23 cellular contexts compared by ENCODE assay signal in genomic region chr2:172423120-172423519, GRCh38. TPM values are rescaled to one million over a fixed set of nuclear protein-coding genes. Genes with fewer than 3 reads are reported as not detected.
DNase-seq lines count a peak whose midpoint lies in the region; ATAC-seq and TF ChIP-seq lines count a peak whose summit lies in the region.
"Had no signal": no experiment of that assay in that cellular context is flagged by ENCODE, and none has a peak within 500 bp of the region (broad histone marks: within the 10 kb centered on the region; RNA-seq: fewer than 3 reads in every experiment).

No MANE protein-coding gene starts in this region.

- POLR2A ChIA-PET in CD4-positive, alpha-beta memory T cell (lab: Charles Lee; ENCODE audit: partially characterized antibody), result interaction anchor here (0.6 to 18.4 kb wide), 5 partner anchors 11 to 316 kb away, joined by 3 to 449 read pairs (median 4); no protein-coding TSS in a partner anchor
- POLR2A ChIA-PET in SK-N-SH (lab: Yijun Ruan, JAX), result no interaction called here

- H3K27ac Mint-ChIP-seq in CD4-positive, alpha-beta memory T cell, result peak overlapping the region; percentile 5 to 70 (median 36)
- no peak overlapping the region for H3K27ac Mint-ChIP-seq in activated T-helper 1 cell treated with anti-CD3 and anti-CD28 coated beads, Interleukin-12 subunit alpha, Interleukin-12 subunit beta, Interleukin-2, Interleukin-4 antibody, amounts not matched to agents 30 ng/mL and 10 ng/mL and 1 ng/mL, durations not matched to agents 14 hours and 24 hours and 36 hours

- no peaks in the 10 kb centered on the region for H3F3A ChIP-seq in SK-N-SH (replicated peaks; ENCODE audit: insufficient read depth)

- no peaks in the 10 kb centered on the region for H4K20me1 ChIP-seq in SK-N-SH (ENCODE audit: insufficient read depth)

- CTCF ChIA-PET in CD4-positive, alpha-beta memory T cell (lab: Charles Lee; ENCODE audit: partially characterized antibody), result interaction anchor here (0.8 to 33.3 kb wide), 5 partner anchors 17 to 317 kb away, joined by 3 to 1033 read pairs (median 3); no protein-coding TSS in a partner anchor
- CTCF ChIA-PET in SK-N-SH (lab: Yijun Ruan, JAX), result interaction anchor here (1.1 to 2.2 kb wide), 2 partner anchors 39 to 42 kb away, joined by 3 to 8 read pairs; no protein-coding TSS in a partner anchor

- H3K9me2 ChIP-seq in SK-N-SH, result no peaks in the 10 kb centered on the region

- no peaks in the 10 kb centered on the region for H3K9me3 Mint-ChIP-seq in activated T-cell treated with anti-CD3 and anti-CD28 coated beads, Interleukin-2, amount 50 U/mL, for 4 hours
- H3K9me3 Mint-ChIP-seq in CD4-positive, alpha-beta memory T cell, result no peaks in the 10 kb centered on the region
- peaks cover 8% of the 10 kb centered on the region for H3K9me3 Mint-ChIP-seq in activated T-helper 1 cell treated with anti-CD3 and anti-CD28 coated beads, Interleukin-12 subunit alpha, Interleukin-12 subunit beta, Interleukin-2, Interleukin-4 antibody, amounts not matched to agents 30 ng/mL and 10 ng/mL and 1 ng/mL, durations not matched to agents 14 hours and 24 hours and 36 hours
- H3K9me3 Mint-ChIP-seq: CD8-positive, alpha-beta memory T cell had no signal

- H3K36me3 Mint-ChIP-seq in activated T-cell treated with anti-CD3 and anti-CD28 coated beads, Interleukin-2, amount 50 U/mL, for 4 hours (ENCODE audit: insufficient read depth), result no peaks in the 10 kb centered on the region
- peaks cover 0 to 2% of the 10 kb centered on the region in 2 donors for H3K36me3 Mint-ChIP-seq in CD4-positive, alpha-beta memory T cell
- no peaks in the 10 kb centered on the region for H3K36me3 Mint-ChIP-seq in activated T-helper 1 cell treated with anti-CD3 and anti-CD28 coated beads, Interleukin-12 subunit alpha, Interleukin-12 subunit beta, Interleukin-2, Interleukin-4 antibody, amounts not matched to agents 30 ng/mL and 10 ng/mL and 1 ng/mL, durations not matched to agents 14 hours and 24 hours and 36 hours (ENCODE audit: low read depth)

- no peak for TF ChIP-seq CTCF in SK-N-SH (IDR thresholded peaks at IDR 0.05)

- no peak for TF ChIP-seq EP300 in SK-N-SH (IDR thresholded peaks at IDR 0.05; ENCODE audit: borderline replicate concordance in 1 of 2, low read depth in 1 of 2, low read length in 1 of 2)

- H3K4me2 ChIP-seq in SK-N-SH, result no peak overlapping the region
- H3K4me2 ChIP-seq: A549; BLaER1 treated with 17β-estradiol and CSF1 and Interleukin-3, amounts not matched to agents 10 nM and 100 nM had no signal

- H3K27me3 Mint-ChIP-seq in activated T-cell treated with anti-CD3 and anti-CD28 coated beads, Interleukin-2, amount 50 U/mL, for 4 hours (ENCODE audit: low read depth), result peaks cover 3% of the 10 kb centered on the region
- peaks cover under 1 to 2% of the 10 kb centered on the region in 2 donors for H3K27me3 Mint-ChIP-seq in CD4-positive, alpha-beta memory T cell
- peaks cover 17% of the 10 kb centered on the region for H3K27me3 Mint-ChIP-seq in activated T-helper 1 cell treated with anti-CD3 and anti-CD28 coated beads, Interleukin-12 subunit alpha, Interleukin-12 subunit beta, Interleukin-2, Interleukin-4 antibody, amounts not matched to agents 30 ng/mL and 10 ng/mL and 1 ng/mL, durations not matched to agents 14 hours and 24 hours and 36 hours (ENCODE audit: insufficient read depth)

- H3K4me3 Mint-ChIP-seq in activated T-cell treated with anti-CD3 and anti-CD28 coated beads, Interleukin-2, amount 50 U/mL, for 4 hours, result no peak overlapping the region
- peak overlapping the region in 7 of 8 donors; percentile 4 to 62 (median 17) for H3K4me3 Mint-ChIP-seq in CD4-positive, alpha-beta memory T cell
- peak overlapping the region; percentile 0 for H3K4me3 Mint-ChIP-seq in activated T-helper 1 cell treated with anti-CD3 and anti-CD28 coated beads, Interleukin-12 subunit alpha, Interleukin-12 subunit beta, Interleukin-2, Interleukin-4 antibody, amounts not matched to agents 30 ng/mL and 10 ng/mL and 1 ng/mL, durations not matched to agents 14 hours and 24 hours and 36 hours

- no peak for TF ChIP-seq RAD21 in SK-N-SH (IDR thresholded peaks at IDR 0.05; ENCODE audit: low read length)

- ATAC-seq in activated T-cell treated with anti-CD3 and anti-CD28 coated beads, Interleukin-2, amount 50 U/mL, for 4 hours, result peak; percentile 6 to 25
- ATAC-seq: A549, HCT116, PC-3, SK-N-SH treated with all-trans-retinoic acid at 6 μM for 48 hours had no signal

- H3K4me3 ChIP-seq in CD4-positive, alpha-beta memory T cell (ENCODE audit: low read length in 2 of 2), result no peak overlapping the region
- no peak overlapping the region for H3K4me3 ChIP-seq in SK-N-SH (ENCODE audit: low read depth in 2 of 2, low read length in 1 of 2)
- H3K4me3 ChIP-seq: A549; BLaER1 treated with 17β-estradiol and CSF1 and Interleukin-3, amounts not matched to agents 10 nM and 100 nM; MG63 had no signal

- H3K27ac ChIP-seq in CD4-positive, alpha-beta memory T cell (ENCODE audit: low read depth, low read length), result no peak overlapping the region
- H3K27ac ChIP-seq in SK-N-SH (ENCODE audit: low read depth in 2 of 2, low read length in 1 of 2), result no peak overlapping the region
- H3K27ac ChIP-seq: A549; BLaER1 treated with 17β-estradiol and CSF1 and Interleukin-3, amounts not matched to agents 10 nM and 100 nM had no signal

- H3K9ac ChIP-seq in SK-N-SH, result no peak overlapping the region
- H3K9ac ChIP-seq: BLaER1 treated with 17β-estradiol and CSF1 and Interleukin-3, amounts not matched to agents 10 nM and 100 nM had no signal

- intact Hi-C loops in CD4-positive, alpha-beta memory T cell (cut with micrococcal nuclease), result no loop called here
- intact Hi-C loops in activated T-helper 1 cell treated with anti-CD3 and anti-CD28 coated beads, Interleukin-12 subunit alpha, Interleukin-12 subunit beta, Interleukin-2, Interleukin-4 antibody, amounts not matched to agents 30 ng/mL and 10 ng/mL and 1 ng/mL, durations not matched to agents 14 hours and 24 hours and 36 hours (cut with micrococcal nuclease), result no loop called here

- peaks cover 25% of the 10 kb centered on the region for H3K4me1 ChIP-seq in CD4-positive, alpha-beta memory T cell (ENCODE audit: insufficient read depth, low read length)
- peaks cover 0 to 5% of the 10 kb centered on the region in 2 experiments; a peak in 1 of 4 replicates for H3K4me1 ChIP-seq in SK-N-SH (ENCODE audit: control insufficient read depth in 1 of 2, insufficient read depth in 2 of 2, low read depth in 1 of 2, low read length in 1 of 2)

- in situ Hi-C loops in KBM-7 (cut with MboI; ENCODE audit: low pct_unique_long_range_greater_than_20kb, low sequenced_read_pairs), result no loop called here

- H3K79me2 ChIP-seq in SK-N-SH (ENCODE audit: insufficient read depth), result peaks cover 13% of the 10 kb centered on the region

- H3K36me3 ChIP-seq in CD4-positive, alpha-beta memory T cell (ENCODE audit: insufficient read depth, low read length), result no peaks in the 10 kb centered on the region
- H3K36me3 ChIP-seq in SK-N-SH (replicated peaks in 1 of 2; ENCODE audit: control insufficient read depth in 1 of 2, insufficient read depth in 2 of 2, low read length in 1 of 2), result no peaks in the 10 kb centered on the region
- H3K36me3 ChIP-seq: BLaER1 treated with 17β-estradiol and CSF1 and Interleukin-3, amounts not matched to agents 10 nM and 100 nM; MG63 had no signal

- H2AFZ ChIP-seq in SK-N-SH (ENCODE audit: low read depth), result no peak overlapping the region

- no peak for DNase-seq in activated T-cell treated with anti-CD3 and anti-CD28 coated beads, Interleukin-2, amount 50 U/mL, for 4 hours
- no peak for DNase-seq in activated T-cell treated with anti-CD3 and anti-CD28 coated beads, Interleukin-2, amount 50 U/mL, for 1 hour
- peak in 1 of 5 donors; percentile 23 for DNase-seq in CD4-positive, alpha-beta memory T cell
- DNase-seq in KBM-7, result peak; percentile 62
- no peak for DNase-seq in activated T-helper 1 cell treated with anti-CD3 and anti-CD28 coated beads, Interleukin-12 subunit alpha, Interleukin-12 subunit beta, Interleukin-2, Interleukin-4 antibody, amounts not matched to agents 30 ng/mL and 10 ng/mL and 1 ng/mL, durations not matched to agents 14 hours and 24 hours and 36 hours (ENCODE audit: low spot score)
- DNase-seq in SK-N-SH, result no peak
- no peak for DNase-seq in activated CD4-positive, CD25-positive, alpha-beta regulatory T cell treated with anti-CD3 and anti-CD28 coated beads, Interleukin-2, amount 50 U/mL, for 72 hours
- DNase-seq: AML-193; CD8-positive, alpha-beta memory T cell; DMS 273 treated with DMSO at 0.1 percent for 48 hours; DMS79; GF-D8; MG63; NCI-H2029; NCI-H446; NCI-H524 treated with DMSO at 0.1 percent for 48 hours; NCI-H774; NK-92 treated with Interleukin-12 subunit alpha and Interleukin-12 subunit beta, amount 100 ng/mL, for 24 hours; PC-3 had no signal

- WGBS in SK-N-SH (ENCODE audit: low lambda C conversion rate), result 88% methylated on average over 6 of the region's 6 CpGs

- H3K4me1 Mint-ChIP-seq in activated T-cell treated with anti-CD3 and anti-CD28 coated beads, Interleukin-2, amount 50 U/mL, for 4 hours (ENCODE audit: low read depth), result peaks cover 33% of the 10 kb centered on the region
- H3K4me1 Mint-ChIP-seq in CD4-positive, alpha-beta memory T cell, result peaks cover 19 to 41% (median 26%) of the 10 kb centered on the region in 4 donors
- peaks cover 7% of the 10 kb centered on the region for H3K4me1 Mint-ChIP-seq in activated T-helper 1 cell treated with anti-CD3 and anti-CD28 coated beads, Interleukin-12 subunit alpha, Interleukin-12 subunit beta, Interleukin-2, Interleukin-4 antibody, amounts not matched to agents 30 ng/mL and 10 ng/mL and 1 ng/mL, durations not matched to agents 14 hours and 24 hours and 36 hours (ENCODE audit: low read depth)

- H3K9me3 ChIP-seq in CD4-positive, alpha-beta memory T cell (ENCODE audit: control insufficient read depth in 1 of 2, low read length in 2 of 2), result no peaks in the 10 kb centered on the region
- no peaks in the 10 kb centered on the region for H3K9me3 ChIP-seq in SK-N-SH
- H3K9me3 ChIP-seq: A549 had no signal

- H3K27me3 ChIP-seq in CD4-positive, alpha-beta memory T cell (ENCODE audit: insufficient read depth, low read length), result no peaks in the 10 kb centered on the region
- no peaks in the 10 kb centered on the region for H3K27me3 ChIP-seq in SK-N-SH (ENCODE audit: insufficient read depth)

TF ChIP-seq in SK-N-SH, 30 proteins besides CTCF, POLR2A, EP300 and RAD21 (continues in another document):
- TF ChIP-seq SMC3 (IDR thresholded peaks at IDR 0.05; ENCODE audit: low read depth, low read length), result no peak
- no peak for TF ChIP-seq NRF1 (IDR thresholded peaks at IDR 0.05; ENCODE audit: low read depth, low read length)
- TF ChIP-seq GABPA (IDR thresholded peaks at IDR 0.05; ENCODE audit: low read depth), result no peak

RNA-seq across cellular contexts. Expression of gene ITGA6, which starts 4.3 kb away (rescaled TPM):
- total RNA-seq in activated T-cell treated with anti-CD3 and anti-CD28 coated beads, Interleukin-2, amount 50 U/mL, for 4 hours, result 1 to 10 TPM; 4.2 to 7.0 (median 5.8) TPM
- total RNA-seq in CD4-positive, alpha-beta memory T cell, result 10 to 100 TPM; 69.1 to 73.6 TPM
- 10 to 100 TPM; 58.3 to 64.0 TPM for polyA plus RNA-seq in CD4-positive, alpha-beta memory T cell
- 1.9 TPM in 2 replicates for total RNA-seq in activated T-helper 1 cell treated with anti-CD3 and anti-CD28 coated beads, Interleukin-12 subunit alpha, Interleukin-12 subunit beta, Interleukin-2, Interleukin-4 antibody, amounts not matched to agents 30 ng/mL and 10 ng/mL and 1 ng/mL, durations not matched to agents 14 hours and 24 hours and 36 hours
- 25.9 and 26.0 TPM in 2 replicates for polyA plus RNA-seq in SK-N-SH (2012; rRNA removed)
- 32.9 and 33.9 TPM in 2 replicates for polyA plus RNA-seq in SK-N-SH (2012; cell fraction: cytosol; rRNA removed)
- 21.2 and 45.3 TPM in 2 replicates for polyA plus RNA-seq in SK-N-SH (2012; cell fraction: nucleus; rRNA removed)

Comparison
In these comparisons a context has a peak if more than half of its experiments do, and no peak if none do; other contexts are left out.
1. RNA of gene ITGA6, which starts 4.3 kb away (total RNA-seq): 69.1 to 73.6 TPM in CD4-positive, alpha-beta memory T cell; 4.2 to 7.0 TPM in activated T-cell treated with anti-CD3 and anti-CD28 coated beads, Interleukin-2, amount 50 U/mL, for 4 hours and 1.9 TPM in activated T-helper 1 cell treated with anti-CD3 and anti-CD28 coated beads, Interleukin-12 subunit alpha, Interleukin-12 subunit beta, Interleukin-2, Interleukin-4 antibody, amounts not matched to agents 30 ng/mL and 10 ng/mL and 1 ng/mL, durations not matched to agents 14 hours and 24 hours and 36 hours; every median in the first group is over 4 times any median in the second.